21 cellular contexts compared by ENCODE assay signal in the genomic region with DNA sequence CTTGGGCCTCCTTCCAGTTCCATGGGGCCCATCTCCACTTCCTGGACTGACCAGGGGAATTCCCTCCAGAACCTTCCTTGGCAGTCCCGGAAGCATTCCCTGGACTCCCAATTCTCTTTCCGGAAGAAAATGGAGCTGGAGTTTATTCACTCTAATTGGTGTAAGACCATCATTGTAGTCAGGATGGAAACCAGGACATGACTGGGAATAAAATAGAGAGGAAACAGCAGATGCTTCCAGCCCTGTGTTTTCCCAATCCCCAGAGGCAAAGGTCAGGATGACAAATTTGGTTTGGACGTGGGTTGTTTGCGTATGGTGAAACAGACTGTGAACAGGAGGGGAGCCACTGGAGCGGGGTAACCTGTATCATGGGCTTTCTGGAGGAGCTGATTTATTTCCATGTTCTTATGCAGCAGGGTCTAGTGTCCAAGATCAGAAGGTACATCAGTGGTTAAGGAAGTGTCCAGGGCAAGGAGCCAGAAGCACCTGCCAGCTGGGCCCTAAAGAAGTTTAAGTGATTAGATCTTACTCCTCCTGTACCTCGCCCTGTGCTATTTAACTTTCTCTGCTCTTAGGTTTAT. TPM values are rescaled to one million over a fixed set of nuclear protein-coding genes. Genes with fewer than 3 reads are reported as not detected.
"Had no signal": no experiment of that assay in that cellular context is flagged by ENCODE, and none has a peak within 500 bp of the region (broad histone marks: within the 10 kb centered on the region; RNA-seq: fewer than 3 reads in every experiment).

No MANE protein-coding gene starts in this region.

- FAIRE-seq: endothelial cell of umbilical vein had no signal

- ATAC-seq: lower lobe of right lung; sciatic nerve; stimulated activated effector memory CD8-positive, alpha-beta T cell treated with anti-CD3 and anti-CD28 coated beads, Interleukin-12 subunit alpha, Interleukin-12 subunit beta, amount 100 ng/mL, for 72 hours had no signal

- H2AFZ ChIP-seq: hepatocyte had no signal

- H3K4me3 ChIP-seq: ascending aorta, esophagus muscularis mucosa, hepatocyte, lower lobe of right lung, testis, upper lobe of left lung had no signal

- H3K79me2 ChIP-seq: hepatocyte had no signal

- H3K27ac ChIP-seq: ascending aorta, esophagus muscularis mucosa, hepatocyte, lower lobe of right lung, testis, upper lobe of left lung had no signal

- H3K36me3 ChIP-seq: ascending aorta, esophagus muscularis mucosa, lower lobe of right lung, upper lobe of left lung had no signal

- H3K27me3 ChIP-seq: ascending aorta, esophagus muscularis mucosa, hepatocyte, testis, upper lobe of left lung had no signal

- H3K4me1 ChIP-seq: ascending aorta, esophagus muscularis mucosa, lower lobe of right lung, testis, upper lobe of left lung had no signal

- H3K4me2 ChIP-seq: hepatocyte had no signal

- H3K9me3 ChIP-seq: ascending aorta, esophagus muscularis mucosa, lower lobe of right lung, testis, upper lobe of left lung had no signal

- DNase-seq: activated CD4-positive, alpha-beta T cell treated with anti-CD3 and anti-CD28 coated beads for 1 hour; activated CD8-positive, alpha-beta memory T cell treated with anti-CD3 and anti-CD28 coated beads for 24 hours; activated CD8-positive, alpha-beta memory T cell treated with anti-CD3 and anti-CD28 coated beads, Interleukin-2, amount 50 U/mL, for 48 hours; activated effector memory CD4-positive, alpha-beta T cell treated with Interleukin-2 at 50 U/mL for 16 hours; activated naive CD4-positive, alpha-beta T cell treated with anti-CD3 and anti-CD28 coated beads, Interleukin-2, amount 10 ng/mL, durations not matched to agents 7 days and 5 days; activated T-cell treated with anti-CD3 and anti-CD28 coated beads, Interleukin-2, amount 50 U/mL, for 48 hours; effector memory CD4-positive, alpha-beta T cell; lower lobe of right lung; midbrain; stimulated activated CD4-positive, alpha-beta T cell treated with anti-CD3 and anti-CD28 coated beads, Interleukin-4, amount 100 ng/mL, for 24 hours; testis; upper lobe of left lung had no signal

RNA-seq across cellular contexts. Expression of a gene that starts 11.7 kb away (rescaled TPM):
- total RNA-seq: ascending aorta, endothelial cell of umbilical vein, esophagus muscularis mucosa, glomerular endothelial cell, lower lobe of right lung, myocyte, pulmonary artery endothelial cell, sciatic nerve had no signal
